ENCODE assay signal across 10 cellular contexts in genomic region chr2:173101687-173102086, GRCh38. TPM values are rescaled to one million over a fixed set of nuclear protein-coding genes. Genes with fewer than 3 reads are reported as not detected.
DNase-seq lines count a peak whose midpoint lies in the region; ATAC-seq, FAIRE-seq and TF ChIP-seq lines count a peak whose summit lies in the region.
"Had no signal": no experiment of that assay in that cellular context is flagged by ENCODE, and none has a peak within 500 bp of the region (broad histone marks: within the 10 kb centered on the region; RNA-seq: fewer than 3 reads in every experiment).

No MANE protein-coding gene starts in this region.

- TF ChIP-seq CTCF in right atrium auricular region (IDR thresholded peaks at IDR 0.05) (no peak), choroid plexus epithelial cell (conservative IDR thresholded peaks at IDR 0.05; ENCODE audit: low read depth, low read length) (no peak), upper lobe of right lung (IDR thresholded peaks at IDR 0.05) (no peak), spleen (IDR thresholded peaks at IDR 0.05 in 8 of 11, conservative IDR thresholded peaks at IDR 0.05 in 3 of 11) (no peak), D721Med (IDR thresholded peaks at IDR 0.05; ENCODE audit: insufficient read depth, missing control alignments) (no peak)

- peak; percentile 62 for ATAC-seq in Right ventricle myocardium inferior
- ATAC-seq in HG02885 (IDR thresholded peaks at IDR 0.05; ENCODE audit: poor library complexity, unreplicated experiment) = peak; percentile 84
- ATAC-seq in upper lobe of right lung = peak; percentile 30

- H3K36me3 ChIP-seq in right atrium auricular region = peaks cover 5% of the 10 kb centered on the region
- H3K36me3 ChIP-seq in upper lobe of right lung = no peaks in the 10 kb centered on the region
- peaks cover 0 to 4% (median 0%) of the 10 kb centered on the region in 6 donors for H3K36me3 ChIP-seq in spleen

- H3K27ac ChIP-seq in right atrium auricular region (peak overlapping the region in 1 of 2 donors; percentile 35), upper lobe of right lung (no peak overlapping the region), spleen (no peak overlapping the region)
- H3K27ac ChIP-seq: C4-2B had no signal

- H3K27me3 ChIP-seq in right atrium auricular region (no peaks in the 10 kb centered on the region), upper lobe of right lung (no peaks in the 10 kb centered on the region), spleen (replicated peaks in 1 of 7) (no peaks in the 10 kb centered on the region)

- no peak for TF ChIP-seq POLR2A in spleen (IDR thresholded peaks at IDR 0.05)

- DNase-seq in Right ventricle myocardium inferior (ENCODE audit: missing footprints) (no peak), right atrium auricular region (ENCODE audit: low spot score) (no peak), choroid plexus epithelial cell (ENCODE audit: low read depth) (peak; percentile 86), upper lobe of right lung (no peak), spleen (no peak), D721Med (ENCODE audit: insufficient read length, low spot score) (no peak)
- DNase-seq in activated naive CD4-positive, alpha-beta T cell (lab: John Stamatoyannopoulos, UW) = no peak
- DNase-seq: NCI-H82 had no signal

- FAIRE-seq in D721Med (lab: Jason Lieb, UNC) = no peak

- H3K4me1 ChIP-seq in right atrium auricular region (peaks cover 0 to 32% of the 10 kb centered on the region in 2 donors), upper lobe of right lung (no peaks in the 10 kb centered on the region), spleen (peaks cover 0 to 4% (median 0%) of the 10 kb centered on the region in 6 donors)

- intact Hi-C loops in Right ventricle myocardium inferior (cut with DNase I) (no loop called here), upper lobe of right lung (cut with DNase I) (no loop called here), spleen (cut with DNase I; ENCODE audit: low total_unique reads) (no loop called here)

- WGBS in spleen, 5 donors = 66 to 83% (median 68%) methylated on average over 3 of the region's 3 CpGs

- no peak overlapping the region for H3K4me3 ChIP-seq in right atrium auricular region
- H3K4me3 ChIP-seq in choroid plexus epithelial cell (ENCODE audit: low read depth, low read length) = no peak overlapping the region
- no peak overlapping the region for H3K4me3 ChIP-seq in upper lobe of right lung
- H3K4me3 ChIP-seq in spleen = no peak overlapping the region

- H3K9me3 ChIP-seq in right atrium auricular region (no peaks in the 10 kb centered on the region), upper lobe of right lung (no peaks in the 10 kb centered on the region), spleen (no peaks in the 10 kb centered on the region)

RNA-seq across cellular contexts. Expression of gene MAP3K20, which starts 26.0 kb away (rescaled TPM):
- total RNA-seq in Right ventricle myocardium inferior (435 TPM), right atrium auricular region (100 to 1,000 TPM; 141 to 223 TPM), upper lobe of right lung (52.0 TPM), spleen (10 to 100 TPM; 11.1 to 24.1 (median 17.5) TPM)
- polyA plus RNA-seq in spleen = 1 to 10 TPM; 3.2 to 6.0 (median 3.8) TPM

Comparison
In these comparisons a context has a peak if more than half of its experiments do, and no peak if none do; other contexts are left out.
1. ATAC-seq: peak in every context shown above with its lines; median percentile 84 in HG02885; 62 in Right ventricle myocardium inferior; 30 in upper lobe of right lung.